20 cellular contexts compared by ENCODE assay signal in genomic region chr3:155283092-155284056, GRCh38. TPM values are rescaled to one million over a fixed set of nuclear protein-coding genes. Genes with fewer than 3 reads are reported as not detected.
DNase-seq lines count a peak whose midpoint lies in the region; ATAC-seq, FAIRE-seq and TF ChIP-seq lines count a peak whose summit lies in the region.
"Had no signal": no experiment of that assay in that cellular context is flagged by ENCODE, and none has a peak within 500 bp of the region (broad histone marks: within the 10 kb centered on the region; RNA-seq: fewer than 3 reads in every experiment).

No MANE protein-coding gene starts in this region.

- H3K27me3 ChIP-seq in KMS-11 (ENCODE audit: insufficient read depth, low read depth), result no peaks in the 10 kb centered on the region
- H3K27me3 ChIP-seq in bronchial epithelial cell (ENCODE audit: control insufficient read depth, insufficient read depth, low read length), result no peaks in the 10 kb centered on the region
- no peaks in the 10 kb centered on the region for H3K27me3 ChIP-seq in psoas muscle (ENCODE audit: insufficient read depth in 3 of 3, low read length in 2 of 3)
- no peaks in the 10 kb centered on the region for H3K27me3 ChIP-seq in CD4-positive, alpha-beta T cell (ENCODE audit: control insufficient read depth, insufficient read depth, low read length)
- no peaks in the 10 kb centered on the region for H3K27me3 ChIP-seq in vagina
- no peaks in the 10 kb centered on the region for H3K27me3 ChIP-seq in upper lobe of left lung
- H3K27me3 ChIP-seq: BE2C, MG63 had no signal

- H3K9ac ChIP-seq in KMS-11, result no peak overlapping the region

- no peaks in the 10 kb centered on the region for H3K36me3 Mint-ChIP-seq in Calu3 (ENCODE audit: insufficient read depth, unreplicated experiment)
- no peaks in the 10 kb centered on the region for H3K36me3 Mint-ChIP-seq in CD4-positive, alpha-beta T cell (ENCODE audit: low read depth)

- H3K79me2 ChIP-seq in KMS-11 (ENCODE audit: insufficient read depth, low read depth), result no peaks in the 10 kb centered on the region

- POLR2A ChIA-PET in CD4-positive, alpha-beta T cell (lab: Charles Lee), result no interaction called here

- H3K4me3 Mint-ChIP-seq in Calu3 (ENCODE audit: low read depth, unreplicated experiment), result no peak overlapping the region
- H3K4me3 Mint-ChIP-seq in CD4-positive, alpha-beta T cell, result no peak overlapping the region

- H3K4me2 ChIP-seq in KMS-11, result peak overlapping the region; percentile 40; the same call in 1 of the 2 replicates

- no peak overlapping the region for H3K27ac ChIP-seq in KMS-11
- H3K27ac ChIP-seq in psoas muscle, result peak overlapping the region; percentile 62
- no peak overlapping the region for H3K27ac ChIP-seq in CD4-positive, alpha-beta T cell (ENCODE audit: low read depth, low read length)
- H3K27ac ChIP-seq in vagina, result no peak overlapping the region
- no peak overlapping the region for H3K27ac ChIP-seq in upper lobe of left lung

- H3K27ac Mint-ChIP-seq in Calu3 (ENCODE audit: unreplicated experiment), result no peak overlapping the region
- H3K27ac Mint-ChIP-seq in CD4-positive, alpha-beta T cell, result no peak overlapping the region

- intact Hi-C loops in Calu3 (cut with micrococcal nuclease; ENCODE audit: unreplicated experiment), result loop anchor here (1.0 to 2.0 kb wide), 3 partner anchors 13 to 37 kb away; no protein-coding TSS in a partner anchor
- intact Hi-C loops in psoas muscle (cut with DNase I), result loop anchor here (5.0 kb wide), 2 partner anchors 36 to 41 kb away; no protein-coding TSS in a partner anchor
- intact Hi-C loops in CD4-positive, alpha-beta T cell (cut with DNase I, micrococcal nuclease), result no loop called here
- intact Hi-C loops in vagina (cut with DNase I), result no loop called here

- H3K9me3 ChIP-seq in psoas muscle, result no peaks in the 10 kb centered on the region
- no peaks in the 10 kb centered on the region for H3K9me3 ChIP-seq in CD4-positive, alpha-beta T cell (ENCODE audit: control insufficient read depth, low read length)
- no peaks in the 10 kb centered on the region for H3K9me3 ChIP-seq in vagina
- no peaks in the 10 kb centered on the region for H3K9me3 ChIP-seq in upper lobe of left lung
- H3K9me3 ChIP-seq: BE2C, MG63 had no signal

- peaks cover 18% of the 10 kb centered on the region for H3K4me1 ChIP-seq in KMS-11 (ENCODE audit: low read depth, poor library complexity, severe bottlenecking)
- H3K4me1 ChIP-seq in psoas muscle, result peaks cover 14% of the 10 kb centered on the region
- no peaks in the 10 kb centered on the region for H3K4me1 ChIP-seq in vagina
- H3K4me1 ChIP-seq in upper lobe of left lung, result peaks cover 0 to 5% (median 0%) of the 10 kb centered on the region in 4 donors
- H3K4me1 ChIP-seq: BE2C had no signal

- H3K27me3 Mint-ChIP-seq in Calu3 (ENCODE audit: unreplicated experiment), result no peaks in the 10 kb centered on the region
- H3K27me3 Mint-ChIP-seq in CD4-positive, alpha-beta T cell, result no peaks in the 10 kb centered on the region

- H2AFZ ChIP-seq in KMS-11 (ENCODE audit: low read depth), result no peak overlapping the region

- CTCF ChIA-PET in Calu3 (lab: Charles Lee), result interaction anchor here (1.1 kb wide), 1 partner anchor 25 kb away, joined by 3 read pairs; no protein-coding TSS in a partner anchor
- CTCF ChIA-PET in CD4-positive, alpha-beta T cell (lab: Charles Lee), result no interaction called here

- H3K4me1 Mint-ChIP-seq in Calu3 (ENCODE audit: low read depth, unreplicated experiment), result no peaks in the 10 kb centered on the region
- H3K4me1 Mint-ChIP-seq in CD4-positive, alpha-beta T cell (ENCODE audit: low read depth), result no peaks in the 10 kb centered on the region

- H3K9me3 Mint-ChIP-seq in Calu3 (ENCODE audit: low read depth, unreplicated experiment), result peaks cover 15% of the 10 kb centered on the region
- peaks cover 4% of the 10 kb centered on the region for H3K9me3 Mint-ChIP-seq in CD4-positive, alpha-beta T cell

- ATAC-seq in psoas muscle (peak in 1 of 4 donors; percentile 10), upper lobe of left lung (ENCODE audit: low FRiP score in 2 of 2) (no peak)
- no peak for ATAC-seq in CD4-positive, alpha-beta T cell (ENCODE audit: poor library complexity)

- 84 to 87% (median 86%) methylated on average over 8 of the region's 8 CpGs for WGBS in psoas muscle, 3 donors
- WGBS in upper lobe of left lung, 2 donors, result 81 to 85% methylated on average over 8 of the region's 8 CpGs

- no peak for TF ChIP-seq CTCF in Calu3 (IDR thresholded peaks at IDR 0.05; ENCODE audit: unreplicated experiment)
- no peak for TF ChIP-seq CTCF in KMS-11 (conservative IDR thresholded peaks at IDR 0.05; ENCODE audit: low read depth, low read length)
- TF ChIP-seq CTCF in bronchial epithelial cell (IDR thresholded peaks at IDR 0.05; ENCODE audit: insufficient read depth, low read length, severe bottlenecking), result no peak
- no peak for TF ChIP-seq CTCF in psoas muscle (IDR thresholded peaks at IDR 0.05)
- no peak for TF ChIP-seq CTCF in CD4-positive, alpha-beta T cell (IDR thresholded peaks at IDR 0.05)
- no peak for TF ChIP-seq CTCF in vagina (IDR thresholded peaks at IDR 0.05)
- TF ChIP-seq CTCF in upper lobe of left lung (IDR thresholded peaks at IDR 0.05), result no peak

- no TSS peak for BruUV-seq in Calu3 (replicated peaks; lab: Mats Ljungman, UMichigan)

- no peaks in the 10 kb centered on the region for H4K20me1 ChIP-seq in KMS-11 (ENCODE audit: insufficient read depth)

- H3K4me3 ChIP-seq in KMS-11 (IDR thresholded peaks at IDR 0.05; ENCODE audit: insufficient read depth, low read depth, low read length), result no peak overlapping the region
- H3K4me3 ChIP-seq in bronchial epithelial cell (ENCODE audit: low read depth, low read length), result no peak overlapping the region
- H3K4me3 ChIP-seq in psoas muscle, result no peak overlapping the region
- H3K4me3 ChIP-seq in vagina, result no peak overlapping the region
- no peak overlapping the region for H3K4me3 ChIP-seq in upper lobe of left lung
- H3K4me3 ChIP-seq: MG63 had no signal

- TF ChIP-seq POLR2A in vagina (IDR thresholded peaks at IDR 0.05), result no peak
- no peak for TF ChIP-seq POLR2A in upper lobe of left lung (IDR thresholded peaks at IDR 0.05)

- H3K36me3 ChIP-seq in KMS-11 (ENCODE audit: insufficient read depth), result no peaks in the 10 kb centered on the region
- H3K36me3 ChIP-seq in bronchial epithelial cell (ENCODE audit: control insufficient read depth, insufficient read depth, low read length), result no peaks in the 10 kb centered on the region
- H3K36me3 ChIP-seq in psoas muscle (ENCODE audit: insufficient read depth in 1 of 2, low read depth in 1 of 2), result no peaks in the 10 kb centered on the region
- no peaks in the 10 kb centered on the region for H3K36me3 ChIP-seq in vagina
- H3K36me3 ChIP-seq in upper lobe of left lung, result no peaks in the 10 kb centered on the region
- H3K36me3 ChIP-seq: BE2C, MG63 had no signal

- FAIRE-seq in bronchial epithelial cell (lab: Jason Lieb, UNC), result no peak
- FAIRE-seq: GM19239, HTR-8/SVneo had no signal

- DNase-seq in Calu3 (peak; percentile 21), bronchial epithelial cell (ENCODE audit: low read depth) (peak; percentile 5), psoas muscle (no peak), vagina (ENCODE audit: extremely low spot score in 2 of 2) (no peak), kidney tubule cell (ENCODE audit: low spot score) (no peak), upper lobe of left lung (no peak)
- DNase-seq in CD4-positive, alpha-beta T cell, result no peak
- DNase-seq: ACHN, BE2C, DMS 273 treated with DMSO at 0.1 percent for 48 hours, MG63, NCI-H1092 treated with DMSO at 0.1 percent for 48 hours, NCI-H1694 treated with DMSO at 0.1 percent for 48 hours, NCI-H446 treated with DMSO at 0.1 percent for 48 hours, NCI-H82, SHP77 treated with DMSO at 0.1 percent for 48 hours, SW 1271 had no signal

- no peak for TF ChIP-seq EP300 in upper lobe of left lung (IDR thresholded peaks at IDR 0.05)

RNA-seq across cellular contexts. Expression of gene STRIT1, which starts 10.1 kb away (rescaled TPM):
- total RNA-seq in Calu3 (2022) (not detected in 2 replicates), bronchial epithelial cell (not detected in 2 replicates), psoas muscle (1,000 to 10,000 TPM in 2 of 4 donors, 100 to 1,000 TPM in 2; 714 to 1,417 (median 917) TPM), vagina (not detected), upper lobe of left lung (1 to 10 TPM in 1 of 6 donors, not detected in 5; 2.1 TPM)
- polyA plus RNA-seq in psoas muscle, result 1,000 to 10,000 TPM in 2 of 3 donors, 100 to 1,000 TPM in 1; 856 to 1,389 (median 1,075) TPM
- total RNA-seq in CD4-positive, alpha-beta T cell, result not detected

Comparison
In these comparisons a context has a peak if more than half of its experiments do, and no peak if none do; other contexts are left out.
1. DNase-seq: peak in Calu3 (single experiment) and bronchial epithelial cell (single experiment); none in psoas muscle (0 of 2), CD4-positive, alpha-beta T cell (0 of 10), vagina (0 of 2), kidney tubule cell (single experiment) and upper lobe of left lung (0 of 2).
2. RNA of gene STRIT1, which starts 10.1 kb away (total RNA-seq): 714 to 1,417 TPM in psoas muscle; not detected in Calu3, not detected in bronchial epithelial cell, not detected in CD4-positive, alpha-beta T cell, not detected in vagina (single experiment) and 2.1 TPM in upper lobe of left lung; every median in the first group is over 100 times any median in the second.
3. intact Hi-C loops: an anchor here in Calu3 (1.0 to 2.0 kb wide) and psoas muscle (5.0 kb wide); none called in CD4-positive, alpha-beta T cell and vagina.